In the genomic region with DNA sequence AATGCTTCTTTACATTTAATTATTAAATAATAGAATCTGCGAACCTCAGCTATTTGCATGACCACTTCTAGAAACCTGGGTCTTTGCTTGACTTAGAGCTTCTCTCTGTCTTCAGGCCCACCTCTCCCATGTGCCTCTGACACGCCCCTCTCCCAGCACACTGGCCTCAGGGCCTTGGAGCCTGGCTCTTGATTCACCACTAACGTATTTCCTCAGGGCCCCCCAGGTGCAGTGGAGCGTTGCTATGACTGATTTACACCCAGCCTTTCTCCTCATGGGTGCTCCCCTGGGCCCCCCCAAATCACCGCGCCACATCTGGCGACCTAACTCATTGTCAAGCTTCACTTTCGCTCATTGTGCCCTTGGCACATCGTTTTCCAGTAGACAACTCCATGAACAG, we compare ENCODE assay signal across 26 cellular contexts. TPM values are rescaled to one million over a fixed set of nuclear protein-coding genes. Genes with fewer than 3 reads are reported as not detected.
"Had no signal": no experiment of that assay in that cellular context is flagged by ENCODE, and none has a peak within 500 bp of the region (broad histone marks: within the 10 kb centered on the region; RNA-seq: fewer than 3 reads in every experiment).

No MANE protein-coding gene starts in this region.

- H3K27me3 Mint-ChIP-seq: activated CD4-positive, alpha-beta memory T cell treated with anti-CD3 and anti-CD28 coated beads, Interleukin-2, amount 10 ng/mL, durations not matched to agents 7 days and 5 days; activated CD4-positive, alpha-beta T cell treated with anti-CD3 and anti-CD28 coated beads for 36 hours; activated naive CD8-positive, alpha-beta T cell had no signal

- H3K9me3 Mint-ChIP-seq: activated naive CD4-positive, alpha-beta T cell treated with anti-CD3 and anti-CD28 coated beads for 36 hours; activated T-helper 17 cell treated with anti-CD3 and anti-CD28 coated beads, Interleukin-2, amount 50 U/mL, for 72 hours had no signal

- H3K4me3 ChIP-seq: cardiac muscle cell had no signal

- DNase-seq: activated CD4-positive, alpha-beta memory T cell treated with anti-CD3 and anti-CD28 coated beads, Interleukin-2, amount 10 ng/mL, durations not matched to agents 7 days and 5 days; activated CD4-positive, alpha-beta T cell treated with anti-CD3 and anti-CD28 coated beads for 36 hours; activated CD4-positive, alpha-beta T cell treated with anti-CD3 and anti-CD28 coated beads, Interleukin-2, amount 50 U/mL, for 1 hour; activated gamma-delta T cell; activated naive CD4-positive, alpha-beta T cell treated with anti-CD3 and anti-CD28 coated beads for 36 hours; activated T-cell treated with anti-CD3 and anti-CD28 coated beads for 4 hours; activated T-cell treated with anti-CD3 and anti-CD28 coated beads, Interleukin-2, amount 50 U/mL, for 48 hours; brain microvascular endothelial cell; Kasumi-1; KBM-7; NCI-H1092; NCI-H1694; NCI-H2029 treated with DMSO at 0.1 percent for 48 hours; NCI-H345; NCI-H510A; NCI-H526 treated with DMSO at 0.1 percent for 48 hours; NCI-H82; SIG-M5; T-cell had no signal

- H3K4me3 Mint-ChIP-seq: activated CD4-positive, alpha-beta memory T cell treated with anti-CD3 and anti-CD28 coated beads, Interleukin-2, amount 10 ng/mL, durations not matched to agents 7 days and 5 days; activated CD4-positive, alpha-beta T cell treated with anti-CD3 and anti-CD28 coated beads for 36 hours; activated naive CD4-positive, alpha-beta T cell treated with anti-CD3 and anti-CD28 coated beads for 36 hours; activated naive CD8-positive, alpha-beta T cell; activated T-helper 17 cell treated with anti-CD3 and anti-CD28 coated beads, Interleukin-2, amount 50 U/mL, for 72 hours; T-cell had no signal

- H3K36me3 ChIP-seq: brain microvascular endothelial cell, cardiac muscle cell had no signal

- H3K36me3 Mint-ChIP-seq: activated naive CD8-positive, alpha-beta T cell; T-cell had no signal

- H3K27ac Mint-ChIP-seq: activated CD4-positive, alpha-beta memory T cell treated with anti-CD3 and anti-CD28 coated beads, Interleukin-2, amount 10 ng/mL, durations not matched to agents 7 days and 5 days; activated CD4-positive, alpha-beta T cell treated with anti-CD3 and anti-CD28 coated beads for 36 hours; activated naive CD4-positive, alpha-beta T cell treated with anti-CD3 and anti-CD28 coated beads for 36 hours; activated naive CD8-positive, alpha-beta T cell; activated T-helper 17 cell treated with anti-CD3 and anti-CD28 coated beads, Interleukin-2, amount 50 U/mL, for 72 hours; T-cell had no signal

- H3K27me3 ChIP-seq: brain microvascular endothelial cell had no signal

- H3K4me1 Mint-ChIP-seq: activated CD4-positive, alpha-beta memory T cell treated with anti-CD3 and anti-CD28 coated beads, Interleukin-2, amount 10 ng/mL, durations not matched to agents 7 days and 5 days; activated CD4-positive, alpha-beta T cell treated with anti-CD3 and anti-CD28 coated beads for 36 hours; activated T-helper 17 cell treated with anti-CD3 and anti-CD28 coated beads, Interleukin-2, amount 50 U/mL, for 72 hours; T-cell had no signal

- ATAC-seq: activated CD4-positive, alpha-beta T cell treated with anti-CD3 and anti-CD28 coated beads for 36 hours; activated T-helper 17 cell treated with anti-CD3 and anti-CD28 coated beads, Interleukin-2, amount 50 U/mL, for 72 hours; T-cell had no signal

- H3K27ac ChIP-seq: brain microvascular endothelial cell, cardiac muscle cell, VCaP had no signal

RNA-seq across cellular contexts. Expression of a gene that starts 37.9 kb away (rescaled TPM):
- total RNA-seq: activated CD4-positive, alpha-beta memory T cell treated with anti-CD3 and anti-CD28 coated beads, Interleukin-2, amount 10 ng/mL, durations not matched to agents 7 days and 5 days; activated CD4-positive, alpha-beta T cell treated with anti-CD3 and anti-CD28 coated beads for 36 hours; activated CD8-positive, alpha-beta memory T cell treated with anti-CD3 and anti-CD28 coated beads for 36 hours; activated naive CD4-positive, alpha-beta T cell treated with anti-CD3 and anti-CD28 coated beads for 36 hours; activated T-helper 17 cell treated with anti-CD3 and anti-CD28 coated beads, Interleukin-2, amount 50 U/mL, for 72 hours; OCI-LY7; T-helper 2 cell treated with Interferon-gamma antibody and Interleukin-4, amounts not matched to agents 100 ng/mL and 5 ng/mL, for 36 hours had no signal
